ENCODE assay signal across 22 cellular contexts in genomic region chr3:186616299-186616617, GRCh38. TPM values are rescaled to one million over a fixed set of nuclear protein-coding genes. Genes with fewer than 3 reads are reported as not detected.
"Had no signal": no experiment of that assay in that cellular context is flagged by ENCODE, and none has a peak within 500 bp of the region (broad histone marks: within the 10 kb centered on the region; RNA-seq: fewer than 3 reads in every experiment).

No MANE protein-coding gene starts in this region.

- H3K9me3 Mint-ChIP-seq: activated naive CD4-positive, alpha-beta T cell treated with anti-CD3 and anti-CD28 coated beads for 36 hours; activated naive CD8-positive, alpha-beta T cell treated with anti-CD3 and anti-CD28 coated beads, Interleukin-2, amount 50 U/mL, for 24 hours; brain; endodermal cell; memory B cell; neural progenitor cell; stimulated activated naive CD8-positive, alpha-beta T cell treated with anti-CD3 and anti-CD28 coated beads, Interleukin-15, amount 100 ng/mL, for 72 hours had no signal

- H3K4me3 Mint-ChIP-seq: endodermal cell, neural progenitor cell had no signal

- H3K27me3 ChIP-seq: dorsolateral prefrontal cortex, vagina had no signal

- H3K4me2 ChIP-seq: neural progenitor cell had no signal

- H3K36me3 Mint-ChIP-seq: activated CD8-positive, alpha-beta memory T cell treated with anti-CD3 and anti-CD28 coated beads, Interleukin-2, amount 10 ng/mL, durations not matched to agents 7 days and 5 days; brain; memory B cell; neural progenitor cell had no signal

- DNase-seq: activated CD4-positive, alpha-beta T cell treated with anti-CD3 and anti-CD28 coated beads for 1 hour; activated naive CD8-positive, alpha-beta T cell treated with anti-CD3 and anti-CD28 coated beads, Interleukin-2, amount 50 U/mL, for 24 hours; endodermal cell; WERI-Rb-1 had no signal

- H3K4me1 ChIP-seq: neural progenitor cell, prostate gland, vagina had no signal

- FAIRE-seq: colon had no signal

- H3K4me3 ChIP-seq: neural progenitor cell, prostate gland, skin epidermis, transverse colon had no signal

- H3K27ac ChIP-seq: neural progenitor cell, prostate gland, suprapubic skin, transverse colon, vagina, WERI-Rb-1 had no signal

- H3K36me3 ChIP-seq: neural progenitor cell, prostate gland, suprapubic skin, transverse colon, vagina, WERI-Rb-1 had no signal

- H3K27ac Mint-ChIP-seq: activated CD8-positive, alpha-beta memory T cell treated with anti-CD3 and anti-CD28 coated beads, Interleukin-2, amount 10 ng/mL, durations not matched to agents 7 days and 5 days; activated naive CD8-positive, alpha-beta T cell treated with anti-CD3 and anti-CD28 coated beads, Interleukin-2, amount 50 U/mL, for 24 hours; endodermal cell had no signal

- H3K9me3 ChIP-seq: prostate gland, suprapubic skin, transverse colon, vagina had no signal

- H3K9ac ChIP-seq: neural progenitor cell had no signal

RNA-seq across cellular contexts. Expression of gene AHSG, which starts 3.4 kb away (rescaled TPM):
- total RNA-seq: activated CD8-positive, alpha-beta memory T cell treated with anti-CD3 and anti-CD28 coated beads, Interleukin-2, amount 10 ng/mL, durations not matched to agents 7 days and 5 days; activated naive CD4-positive, alpha-beta T cell treated with anti-CD3 and anti-CD28 coated beads for 36 hours; endodermal cell; glomerular endothelial cell; mononuclear cell; osteoblast; prostate gland; T-helper 2 cell treated with Interferon-gamma antibody and Interleukin-4, amounts not matched to agents 100 ng/mL and 5 ng/mL, for 36 hours; transverse colon; vagina had no signal

RNA-seq across cellular contexts. Expression of gene FETUB, which starts 23.9 kb away (rescaled TPM):
- total RNA-seq: activated CD8-positive, alpha-beta memory T cell treated with anti-CD3 and anti-CD28 coated beads, Interleukin-2, amount 10 ng/mL, durations not matched to agents 7 days and 5 days; activated naive CD4-positive, alpha-beta T cell treated with anti-CD3 and anti-CD28 coated beads for 36 hours; endodermal cell; glomerular endothelial cell; mononuclear cell; osteoblast; prostate gland; right cardiac atrium; T-helper 2 cell treated with Interferon-gamma antibody and Interleukin-4, amounts not matched to agents 100 ng/mL and 5 ng/mL, for 36 hours; transverse colon had no signal

RNA-seq across cellular contexts. Expression of gene HRG, which starts 49.6 kb away (rescaled TPM):
- total RNA-seq: activated CD8-positive, alpha-beta memory T cell treated with anti-CD3 and anti-CD28 coated beads, Interleukin-2, amount 10 ng/mL, durations not matched to agents 7 days and 5 days; activated naive CD4-positive, alpha-beta T cell treated with anti-CD3 and anti-CD28 coated beads for 36 hours; endodermal cell; glomerular endothelial cell; mononuclear cell; osteoblast; prostate gland; T-helper 2 cell treated with Interferon-gamma antibody and Interleukin-4, amounts not matched to agents 100 ng/mL and 5 ng/mL, for 36 hours; transverse colon had no signal
- polyA plus RNA-seq: right cardiac atrium had no signal
